ENCODE assay signal across 21 cellular contexts in genomic region chr4:179678093-179678804, GRCh38.
DNase-seq lines count a peak whose midpoint lies in the region; ATAC-seq, FAIRE-seq and TF ChIP-seq lines count a peak whose summit lies in the region.
"Had no signal": no experiment of that assay in that cellular context is flagged by ENCODE, and none has a peak within 500 bp of the region (broad histone marks: within the 10 kb centered on the region; RNA-seq: fewer than 3 reads in every experiment).

No MANE protein-coding gene starts in this region.

- H4K20me1 ChIP-seq in IMR-90 (ENCODE audit: insufficient read depth, low read length) (no peaks in the 10 kb centered on the region), K562 (replicated peaks; ENCODE audit: control insufficient read depth, insufficient read depth, low read length) (no peaks in the 10 kb centered on the region)

- H3K4me1 ChIP-seq in IMR-90 (ENCODE audit: control insufficient read depth, insufficient read depth, low read length) (no peaks in the 10 kb centered on the region), K562 (replicated peaks in 1 of 2; ENCODE audit: control insufficient read depth in 2 of 2, insufficient read depth in 2 of 2, low read length in 2 of 2) (no peaks in the 10 kb centered on the region)
- H3K4me1 ChIP-seq: A549 had no signal

- in situ Hi-C loops in IMR-90 (cut with MboI; ENCODE audit: low sequenced_read_pairs) (no loop called here), K562 (cut with MboI) (no loop called here)

- no CpG with 5 or more reads among the region's 8 CpGs for WGBS in IMR-90 (ENCODE audit: extremely low coverage in 2 of 2, insufficient read length in 1 of 2), 2 experiments
- WGBS in K562 (ENCODE audit: insufficient coverage, low coverage, missing lambda C conversion rate): 2% methylated on average over 8 of the region's 8 CpGs

- no peak overlapping the region for H2AK5ac ChIP-seq in IMR-90 (ENCODE audit: low read depth, low read length)

- dilution Hi-C loops in IMR-90 (cut with HindIII; ENCODE audit: low sequenced_read_pairs, unreplicated experiment): no loop called here

- no peak overlapping the region for H3K23ac ChIP-seq in IMR-90 (ENCODE audit: low read depth, low read length)

- BruUV-seq in IMR-90 (replicated peaks; lab: Mats Ljungman, UMichigan) (no TSS peak), K562 (replicated peaks; lab: Mats Ljungman, UMichigan) (no TSS peak)

- peak overlapping the region; percentile 28 for H2BK120ac ChIP-seq in IMR-90 (ENCODE audit: low read depth, low read length)

- H3K27me3 ChIP-seq in IMR-90 (ENCODE audit: control insufficient read depth, insufficient read depth, low read length) (no peaks in the 10 kb centered on the region), K562 (ENCODE audit: control insufficient read depth in 2 of 2, insufficient read depth in 2 of 2, low read length in 2 of 2) (no peaks in the 10 kb centered on the region)

- H2AK9ac ChIP-seq in IMR-90 (replicated peaks; ENCODE audit: low read depth, low read length, poor library complexity): no peak overlapping the region

- no peak overlapping the region for H3K9ac ChIP-seq in IMR-90 (ENCODE audit: low read depth, low read length)
- no peak overlapping the region for H3K9ac ChIP-seq in K562 (ENCODE audit: insufficient read depth in 1 of 2, low read depth in 2 of 2, low read length in 2 of 2)

- H3K36me3 ChIP-seq in IMR-90 (ENCODE audit: control insufficient read depth, insufficient read depth, low read length) (no peaks in the 10 kb centered on the region), K562 (ENCODE audit: control insufficient read depth, insufficient read depth, low read length) (no peaks in the 10 kb centered on the region)

- no peak overlapping the region for H2BK15ac ChIP-seq in IMR-90 (ENCODE audit: low read depth, low read length)

- H3K79me2 ChIP-seq in K562 (ENCODE audit: control insufficient read depth, insufficient read depth, low read length): no peaks in the 10 kb centered on the region

- no peak overlapping the region for H2AFZ ChIP-seq in IMR-90 (replicated peaks; ENCODE audit: low read length, poor library complexity)
- no peak overlapping the region for H2AFZ ChIP-seq in K562 (ENCODE audit: low read depth, low read length)
- H2AFZ ChIP-seq: GM23338 had no signal

- no peaks in the 10 kb centered on the region for H3K79me1 ChIP-seq in IMR-90 (ENCODE audit: low read depth in 1 of 2, low read length in 2 of 2)

- H3K4me2 ChIP-seq in IMR-90 (ENCODE audit: low read depth, low read length) (no peak overlapping the region), K562 (ENCODE audit: insufficient read depth, low read length) (no peak overlapping the region)
- H3K4me2 ChIP-seq: A549, GM23338 had no signal

- H3K4me3 ChIP-seq in IMR-90 (ENCODE audit: insufficient read depth, low read depth, low read length) (no peak overlapping the region), K562 (no peak overlapping the region)
- H3K4me3 ChIP-seq: A549, GM12878, GM23338 had no signal

- intact Hi-C loops in IMR-90 (cut with micrococcal nuclease) (no loop called here), K562 (cut with micrococcal nuclease) (no loop called here)

- H2BK20ac ChIP-seq in IMR-90 (ENCODE audit: low read depth, low read length): peak overlapping the region; percentile 77

- TF ChIP-seq RAD21 in IMR-90 (IDR thresholded peaks at IDR 0.05; ENCODE audit: low read length): no peak
- TF ChIP-seq RAD21 in K562 (CRISPR knock-in tag; conservative IDR thresholded peaks at IDR 0.05 in 1 of 2, IDR thresholded peaks at IDR 0.05 in 1 of 2): no peak

- no peaks in the 10 kb centered on the region for H3K9me1 ChIP-seq in IMR-90 (ENCODE audit: insufficient read depth, low read length)
- H3K9me1 ChIP-seq in K562 (ENCODE audit: control insufficient read depth, insufficient read depth, low read length): no peaks in the 10 kb centered on the region

- H4K91ac ChIP-seq in IMR-90 (ENCODE audit: insufficient read depth, low read depth, low read length): peak overlapping the region; percentile 66; the same call in 1 of the 2 replicates

- peaks cover 4% of the 10 kb centered on the region for H3K9me3 ChIP-seq in IMR-90 (ENCODE audit: control insufficient read depth, insufficient read depth, low read length)
- H3K9me3 ChIP-seq in K562 (replicated peaks; ENCODE audit: control insufficient read depth, insufficient read depth, low read depth, low read length): no peaks in the 10 kb centered on the region
- H3K9me3 ChIP-seq: A549 had no signal

- ATAC-seq in IMR-90 (ENCODE audit: low read depth) (peak; percentile 70), K562 (no peak)
- ATAC-seq: A549; CD8-positive, alpha-beta T cell; GM12878; GM23338; HCT116 had no signal

- TF ChIP-seq CTCF in IMR-90 (conservative IDR thresholded peaks at IDR 0.05; ENCODE audit: low read depth, low read length) (no peak), K562 (IDR thresholded peaks at IDR 0.05 in 2 of 3, conservative IDR thresholded peaks at IDR 0.05 in 1 of 3; ENCODE audit: insufficient read depth in 2 of 3, low read depth in 1 of 3, low read length in 3 of 3) (no peak)

- peak overlapping the region in 1 of 2 experiments; percentile 22; a peak in 3 of 4 replicates for H4K8ac ChIP-seq in IMR-90 (ENCODE audit: low read depth in 2 of 2, low read length in 2 of 2)

- peak overlapping the region; percentile 38 for H2BK5ac ChIP-seq in IMR-90 (ENCODE audit: low read depth, low read length, poor library complexity, severe bottlenecking)

- TF ChIP-seq POLR2A in IMR-90 (IDR thresholded peaks at IDR 0.05; ENCODE audit: low read depth, low read length) (no peak), K562 (conservative IDR thresholded peaks at IDR 0.05) (no peak)

- FAIRE-seq in K562 (lab: Jason Lieb, UNC): no peak
- FAIRE-seq: A549, D721Med, GM12878 had no signal

- H3K56ac ChIP-seq in IMR-90 (ENCODE audit: extremely low read depth, insufficient read depth, low read length): no peak overlapping the region

- CTCF ChIA-PET in IMR-90 (lab: Yijun Ruan, JAX) (no interaction called here), K562 (lab: Yijun Ruan, JAX; ENCODE audit: low intra/inter-chr PET ratio) (no interaction called here)

- DNase-seq in IMR-90 (peak; percentile 53), K562 (ENCODE audit: extremely low read depth in 1 of 4, low spot score in 3 of 4) (peak in 1 of 4 experiments; percentile 3), fibroblast of peridontal ligament (ENCODE audit: extremely low read depth) (peak; percentile 0), globus pallidus (ENCODE audit: low spot score) (no peak), NCI-H2227 (lab: John Stamatoyannopoulos, UW; ENCODE audit: unreplicated experiment) (no peak), NCI-H748 treated with DMSO at 0.1 percent for 48 hours (lab: John Stamatoyannopoulos, UW) (no peak)
- DNase-seq: 8988T; ACHN; C1 segment of cervical spinal cord; CD4-positive, CD25-positive, alpha-beta regulatory T cell; CD8-positive, alpha-beta T cell; DMS 273 treated with DMSO at 0.1 percent for 48 hours; DMS79; EL; GDM1; H9 had no signal

- POLR2A ChIA-PET in IMR-90 (lab: Charles Lee; ENCODE audit: unreplicated experiment): no interaction called here
- POLR2A ChIA-PET in K562 (lab: Yijun Ruan, JAX): no interaction called here

- peak overlapping the region; percentile 18 for H3K18ac ChIP-seq in IMR-90 (ENCODE audit: low read depth, low read length)

- TF ChIP-seq EP300 in K562 (IDR thresholded peaks at IDR 0.05; ENCODE audit: low read length): no peak

- H4K5ac ChIP-seq in IMR-90 (ENCODE audit: low read depth, low read length): 0 out of 2 replicates have a peak overlapping the region, but pooled peaks have one; percentile 7

- no peak overlapping the region for H3K14ac ChIP-seq in IMR-90 (replicated peaks; ENCODE audit: low read depth, low read length)

- peak overlapping the region; percentile 11 for H3K4ac ChIP-seq in IMR-90 (ENCODE audit: low read depth, low read length)

- H3K27ac ChIP-seq in IMR-90 (ENCODE audit: insufficient read depth, low read length): peak overlapping the region; percentile 8; the same call in 1 of the 2 replicates
- no peak overlapping the region for H3K27ac ChIP-seq in K562 (ENCODE audit: extremely low read depth, low read depth, low read length)
- H3K27ac ChIP-seq: A549 had no signal

TF ChIP-seq in IMR-90, 13 proteins besides CTCF, POLR2A, EP300 and RAD21 (continues in another document):
- TF ChIP-seq CHD1 (IDR thresholded peaks at IDR 0.05; ENCODE audit: low read depth, low read length) (no peak), CEBPB (IDR thresholded peaks at IDR 0.05; ENCODE audit: low read depth, low read length) (no peak), MAZ (IDR thresholded peaks at IDR 0.05; ENCODE audit: borderline replicate concordance, low read depth, low read length) (no peak), NFE2L2 (IDR thresholded peaks at IDR 0.05; ENCODE audit: low read depth, low read length) (no peak), MAFK (IDR thresholded peaks at IDR 0.05; ENCODE audit: low read depth, low read length) (no peak), RFX5 (IDR thresholded peaks at IDR 0.05; ENCODE audit: low read depth, low read length) (no peak), BHLHE40 (IDR thresholded peaks at IDR 0.05; ENCODE audit: low read depth, low read length) (no peak), USF2 (IDR thresholded peaks at IDR 0.05; ENCODE audit: low read depth, low read length) (no peak)

TF ChIP-seq in K562, 482 proteins besides CTCF, POLR2A, EP300 and RAD21:
- TF ChIP-seq ARID2 (IDR thresholded peaks at IDR 0.05) (no peak), DMBX1 (CRISPR knock-in tag; IDR thresholded peaks at IDR 0.05; ENCODE audit: borderline replicate concordance) (peak; percentile 93)

Comparison
In these comparisons a context has a peak if more than half of its experiments do, and no peak if none do; other contexts are left out.
1. DNase-seq: peak in IMR-90 (single experiment) and fibroblast of peridontal ligament (single experiment); none in globus pallidus (single experiment), NCI-H2227 (single experiment) and NCI-H748 treated with DMSO at 0.1 percent for 48 hours (single experiment).